ENCODE assay signal across 18 cellular contexts in the genomic region with DNA sequence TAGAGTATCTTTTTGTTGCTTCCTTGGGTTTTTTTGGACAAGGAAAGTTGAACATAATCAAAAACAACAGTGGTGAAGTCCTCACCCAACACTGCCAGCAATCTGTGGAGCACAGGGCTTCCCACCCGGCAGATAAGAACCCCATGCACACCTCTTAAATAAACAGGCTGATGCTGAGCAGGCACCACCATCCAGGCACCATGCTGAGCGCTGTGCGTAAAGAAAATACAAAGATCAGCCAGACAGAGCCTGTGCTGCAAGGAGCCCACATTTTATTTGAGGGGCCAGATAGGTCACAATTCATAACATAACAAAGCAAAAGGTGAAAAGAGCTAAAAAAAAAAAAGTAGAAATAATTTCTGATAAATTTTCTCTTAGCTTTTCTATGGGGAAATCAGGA.
DNase-seq lines count a peak whose midpoint lies in the region; ATAC-seq and TF ChIP-seq lines count a peak whose summit lies in the region.
"Had no signal": no experiment of that assay in that cellular context is flagged by ENCODE, and none has a peak within 500 bp of the region (broad histone marks: within the 10 kb centered on the region; RNA-seq: fewer than 3 reads in every experiment).

No MANE protein-coding gene starts in this region.

- H3K27me3 Mint-ChIP-seq in type B pancreatic cell: peaks cover 39% of the 10 kb centered on the region

- DNase-seq in left ventricle myocardium superior (peak; percentile 1), heart left ventricle (no peak), NCI-H345 treated with DMSO at 0.1 percent for 48 hours (lab: John Stamatoyannopoulos, UW; ENCODE audit: unreplicated experiment) (peak; percentile 51), left colon (no peak), type B pancreatic cell (ENCODE audit: extremely low spot score, unreplicated experiment) (peak; percentile 42), LoVo (ENCODE audit: low spot score) (no peak), iPS-NIHi7 (ENCODE audit: extremely low spot score) (no peak)
- DNase-seq: BE2C, EL, GF-D8, MM.1S, NCI-H1092 treated with DMSO at 0.1 percent for 48 hours, NCI-H1694, NCI-H2171, NCI-H446, NCI-H774 had no signal

- no peak overlapping the region for H3K27ac ChIP-seq in heart left ventricle
- H3K27ac ChIP-seq: Peyer's patch, SJSA1 had no signal

- TF ChIP-seq CTCF in heart left ventricle (IDR thresholded peaks at IDR 0.05) (no peak), type B pancreatic cell (conservative IDR thresholded peaks at IDR 0.05) (no peak)

- H3K4me3 Mint-ChIP-seq in type B pancreatic cell: no peak overlapping the region

- no peaks in the 10 kb centered on the region for H3K4me1 ChIP-seq in heart left ventricle
- H3K4me1 ChIP-seq: BE2C, Peyer's patch, SJSA1 had no signal

- H3K27ac Mint-ChIP-seq in type B pancreatic cell: no peak overlapping the region

- 23 to 39% (median 32%) methylated on average over 3 of the region's 3 CpGs for WGBS in heart left ventricle, 4 donors

- ATAC-seq in left ventricle myocardium superior (no peak), heart left ventricle (no peak), left colon (peak; percentile 27)

- peaks cover 5% of the 10 kb centered on the region for H3K9me3 Mint-ChIP-seq in type B pancreatic cell

- no peak overlapping the region for H3K4me3 ChIP-seq in heart left ventricle
- H3K4me3 ChIP-seq: Peyer's patch, SJSA1 had no signal

- peaks cover 5% of the 10 kb centered on the region for H3K4me1 Mint-ChIP-seq in type B pancreatic cell (ENCODE audit: unreplicated experiment)

- H3K36me3 Mint-ChIP-seq in type B pancreatic cell: no peaks in the 10 kb centered on the region

- peaks cover 0 to 18% (median 11%) of the 10 kb centered on the region in 12 donors for H3K9me3 ChIP-seq in heart left ventricle
- H3K9me3 ChIP-seq: BE2C, Peyer's patch had no signal

- peaks cover 0 to 34% (median 0%) of the 10 kb centered on the region in 9 donors for H3K27me3 ChIP-seq in heart left ventricle
- H3K27me3 ChIP-seq: BE2C, Peyer's patch, SJSA1 had no signal

- H3K36me3 ChIP-seq in heart left ventricle: no peaks in the 10 kb centered on the region
- H3K36me3 ChIP-seq: BE2C, Peyer's patch, SJSA1 had no signal

- TF ChIP-seq POLR2A in heart left ventricle (IDR thresholded peaks at IDR 0.05): no peak

- intact Hi-C loops in left ventricle myocardium superior (cut with micrococcal nuclease): no loop called here
- intact Hi-C loops in heart left ventricle (cut with DNase I): no loop called here
- intact Hi-C loops in left colon (cut with DNase I, micrococcal nuclease): no loop called here

Comparison
In these comparisons a context has a peak if more than half of its experiments do, and no peak if none do; other contexts are left out.
1. DNase-seq: peak in left ventricle myocardium superior (single experiment), NCI-H345 treated with DMSO at 0.1 percent for 48 hours (single experiment) and type B pancreatic cell (single experiment); none in heart left ventricle (0 of 5), left colon (0 of 2), LoVo (single experiment) and iPS-NIHi7 (single experiment).